16 cellular contexts compared by ENCODE assay signal in the genomic region with DNA sequence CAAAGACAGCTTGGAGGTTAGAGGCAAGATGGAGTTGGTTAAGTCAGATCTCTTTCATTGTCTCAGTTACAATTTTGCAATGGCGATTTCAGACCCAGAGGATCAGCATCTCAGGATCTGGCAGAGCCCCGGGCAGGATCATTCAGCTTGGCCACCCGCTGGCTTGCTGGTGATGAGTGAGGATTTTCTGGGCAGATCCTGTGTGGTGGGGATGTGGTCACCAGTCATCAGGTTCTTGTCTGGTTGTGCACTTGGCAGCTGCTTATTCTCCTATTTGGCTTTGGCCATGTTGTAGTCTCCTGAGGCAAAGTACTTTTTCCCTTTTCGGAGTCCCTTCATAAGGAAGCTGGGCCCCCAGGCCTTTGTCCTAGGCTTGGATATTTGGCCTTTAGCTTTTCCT.
A peak's percentile ranks its signal among the peaks of the same experiment; 100 is the strongest.
DNase-seq lines count a peak whose midpoint lies in the region; ATAC-seq lines count a peak whose summit lies in the region.
"Had no signal": no experiment of that assay in that cellular context is flagged by ENCODE, and none has a peak within 500 bp of the region (broad histone marks: within the 10 kb centered on the region; RNA-seq: fewer than 3 reads in every experiment).

No MANE protein-coding gene starts in this region.

- no peak overlapping the region for H3K9ac ChIP-seq in neuronal stem cell (ENCODE audit: low read depth, low read length, poor library complexity)
- H3K9ac ChIP-seq: GM23248 had no signal

- peaks cover 7% of the 10 kb centered on the region for H3K9me3 Mint-ChIP-seq in activated T-cell treated with anti-CD3 and anti-CD28 coated beads, Interleukin-2, amount 50 U/mL, for 24 hours

- H2AK5ac ChIP-seq in neuronal stem cell (ENCODE audit: low read depth, low read length) = no peak overlapping the region

- no peak overlapping the region for H3K4ac ChIP-seq in neuronal stem cell (ENCODE audit: low read length)

- H3K9me3 ChIP-seq in neuronal stem cell (replicated peaks in 1 of 2; ENCODE audit: control insufficient read depth in 2 of 2, insufficient read depth in 1 of 2, low read depth in 1 of 2, low read length in 2 of 2) = peaks cover 0 to 5% of the 10 kb centered on the region in 2 donors

- no peak for ATAC-seq in GM19023 (IDR thresholded peaks at IDR 0.05; ENCODE audit: unreplicated experiment)
- ATAC-seq: CD8-positive, alpha-beta T cell had no signal

- H3K27ac ChIP-seq in neuronal stem cell (replicated peaks; ENCODE audit: low read length) = no peak overlapping the region
- H3K27ac ChIP-seq: 22Rv1, GM23248 had no signal

- WGBS in neuronal stem cell (ENCODE audit: extremely low coverage in 2 of 2, insufficient read length in 2 of 2, insufficient replicate concordance in 1 of 2), 2 donors = no CpG with 5 or more reads among the region's 4 CpGs

- DNase-seq in EH (ENCODE audit: low read depth) (peak; percentile 11), HT1080 (ENCODE audit: low read depth) (peak; percentile 18), T1000 (lab: John Stamatoyannopoulos, UW) (peak; percentile 9), neuronal stem cell (ENCODE audit: low spot score) (no peak)
- DNase-seq in activated CD4-positive, CD25-positive, alpha-beta regulatory T cell (lab: John Stamatoyannopoulos, UW) = no peak
- no peak for DNase-seq in activated T-cell treated with anti-CD3 and anti-CD28 coated beads, Interleukin-2, amount 50 U/mL, for 24 hours
- DNase-seq in central memory CD4-positive, alpha-beta T cell = no peak
- DNase-seq: CD8-positive, alpha-beta T cell; COR-L47; DMS153; DMS79 treated with DMSO at 0.1 percent for 48 hours; GM23248; H7 had no signal

- no peak overlapping the region for H2BK15ac ChIP-seq in neuronal stem cell (ENCODE audit: low read length)

- no peaks in the 10 kb centered on the region for H3K4me1 Mint-ChIP-seq in activated T-cell treated with anti-CD3 and anti-CD28 coated beads, Interleukin-2, amount 50 U/mL, for 24 hours (ENCODE audit: low read depth)
- H3K4me1 Mint-ChIP-seq: CD14-positive monocyte had no signal

- H2BK120ac ChIP-seq in neuronal stem cell (ENCODE audit: low read depth, low read length) = no peak overlapping the region

- H3K4me3 ChIP-seq in neuronal stem cell (ENCODE audit: low read length in 2 of 2) = no peak overlapping the region
- H3K4me3 ChIP-seq: GM23248 had no signal

- no peak overlapping the region for H3K23ac ChIP-seq in neuronal stem cell (ENCODE audit: low read depth, low read length, poor library complexity)

- H2AFZ ChIP-seq in neuronal stem cell (ENCODE audit: low read length) = peak overlapping the region; percentile 47
- H2AFZ ChIP-seq: GM23248 had no signal

- no peak overlapping the region for H2BK12ac ChIP-seq in neuronal stem cell (ENCODE audit: low read length)

- H2BK5ac ChIP-seq in neuronal stem cell (ENCODE audit: low read length) = no peak overlapping the region

- no peak overlapping the region for H3K27ac Mint-ChIP-seq in activated T-cell treated with anti-CD3 and anti-CD28 coated beads, Interleukin-2, amount 50 U/mL, for 24 hours
- H3K27ac Mint-ChIP-seq: CD14-positive monocyte; CD8-positive, alpha-beta T cell had no signal

- H4K8ac ChIP-seq in neuronal stem cell (ENCODE audit: low read depth, low read length) = no peak overlapping the region

- no peaks in the 10 kb centered on the region for H3K27me3 ChIP-seq in neuronal stem cell (ENCODE audit: control insufficient read depth in 3 of 3, insufficient read depth in 3 of 3, low read depth in 1 of 3, low read length in 3 of 3)

- no peak overlapping the region for H3K18ac ChIP-seq in neuronal stem cell (ENCODE audit: low read length)

- no peak overlapping the region for H4K91ac ChIP-seq in neuronal stem cell (ENCODE audit: low read depth, low read length, poor library complexity)

- H3K36me3 Mint-ChIP-seq in activated T-cell treated with anti-CD3 and anti-CD28 coated beads, Interleukin-2, amount 50 U/mL, for 24 hours (ENCODE audit: low read depth) = no peaks in the 10 kb centered on the region
- H3K36me3 Mint-ChIP-seq: CD14-positive monocyte; CD8-positive, alpha-beta T cell had no signal

- H3K14ac ChIP-seq in neuronal stem cell (ENCODE audit: low read length) = no peak overlapping the region

- H3K36me3 ChIP-seq in neuronal stem cell (replicated peaks in 1 of 2; ENCODE audit: control insufficient read depth in 2 of 2, insufficient read depth in 2 of 2, low read length in 2 of 2) = no peaks in the 10 kb centered on the region

- H3K27me3 Mint-ChIP-seq in activated T-cell treated with anti-CD3 and anti-CD28 coated beads, Interleukin-2, amount 50 U/mL, for 24 hours = no peaks in the 10 kb centered on the region

- no peak overlapping the region for H3K4me3 Mint-ChIP-seq in activated T-cell treated with anti-CD3 and anti-CD28 coated beads, Interleukin-2, amount 50 U/mL, for 24 hours
- H3K4me3 Mint-ChIP-seq: CD14-positive monocyte; CD8-positive, alpha-beta T cell had no signal

- no peak overlapping the region for H3K4me2 ChIP-seq in neuronal stem cell (ENCODE audit: insufficient read depth, low read length, poor library complexity, severe bottlenecking)

- H3K79me1 ChIP-seq in neuronal stem cell (ENCODE audit: low read depth, low read length) = no peaks in the 10 kb centered on the region

- no peaks in the 10 kb centered on the region for H3K4me1 ChIP-seq in neuronal stem cell (ENCODE audit: control insufficient read depth in 2 of 2, insufficient read depth in 1 of 2, low read depth in 1 of 2, low read length in 2 of 2)

Comparison
In these comparisons a context has a peak if more than half of its experiments do, and no peak if none do; other contexts are left out.
1. DNase-seq: peak in EH (single experiment), HT1080 (single experiment) and T1000 (single experiment); none in neuronal stem cell (single experiment), activated CD4-positive, CD25-positive, alpha-beta regulatory T cell (0 of 4), activated T-cell treated with anti-CD3 and anti-CD28 coated beads, Interleukin-2, amount 50 U/mL, for 24 hours (single experiment) and central memory CD4-positive, alpha-beta T cell (single experiment).